Comparison of ENCODE assay signal across 19 cellular contexts in genomic region chr19:51798127-51798526, GRCh38. TPM values are rescaled to one million over a fixed set of nuclear protein-coding genes. Genes with fewer than 3 reads are reported as not detected.
DNase-seq lines count a peak whose midpoint lies in the region; ATAC-seq, FAIRE-seq and TF ChIP-seq lines count a peak whose summit lies in the region.
"Had no signal": no experiment of that assay in that cellular context is flagged by ENCODE, and none has a peak within 500 bp of the region (broad histone marks: within the 10 kb centered on the region; RNA-seq: fewer than 3 reads in every experiment).

No MANE protein-coding gene starts in this region.

- H3K4me3 ChIP-seq in left ventricle myocardium inferior (peak overlapping the region; percentile 5), K562 (no peak overlapping the region), muscle layer of duodenum (ENCODE audit: low read depth in 1 of 2, low read length in 2 of 2) (no peak overlapping the region), tibial nerve (no peak overlapping the region), osteoblast (ENCODE audit: insufficient read depth, low read length) (no peak overlapping the region)
- H3K4me3 ChIP-seq: HAP-1 had no signal

- H3K9ac ChIP-seq in K562 (ENCODE audit: insufficient read depth in 1 of 2, low read depth in 2 of 2, low read length in 2 of 2) = no peak overlapping the region; a peak in 1 of 4 replicates

- TF ChIP-seq CTCF in left ventricle myocardium inferior (IDR thresholded peaks at IDR 0.05; ENCODE audit: borderline replicate concordance) (no peak), K562 (IDR thresholded peaks at IDR 0.05 in 2 of 3, conservative IDR thresholded peaks at IDR 0.05 in 1 of 3; ENCODE audit: insufficient read depth in 2 of 3, low read depth in 1 of 3, low read length in 3 of 3) (no peak), tibial nerve (IDR thresholded peaks at IDR 0.05) (no peak), osteoblast (IDR thresholded peaks at IDR 0.05; ENCODE audit: extremely low read depth, low read depth, low read length) (no peak)

- H3K4me2 ChIP-seq in K562 (ENCODE audit: insufficient read depth, low read length) (peak overlapping the region; percentile 58), osteoblast (ENCODE audit: insufficient read depth, low read length) (no peak overlapping the region)

- H3K9me1 ChIP-seq in K562 (ENCODE audit: control insufficient read depth, insufficient read depth, low read length) = no peaks in the 10 kb centered on the region

- FAIRE-seq in K562 (lab: Jason Lieb, UNC) = no peak
- FAIRE-seq: D721Med, G401.6, GM12891, GM19239 had no signal

- H3K9me3 ChIP-seq in left ventricle myocardium inferior (replicated peaks) (peaks cover under 1% of the 10 kb centered on the region), K562 (replicated peaks; ENCODE audit: control insufficient read depth, insufficient read depth, low read depth, low read length) (peaks cover 9% of the 10 kb centered on the region), muscle layer of duodenum (ENCODE audit: control insufficient read depth in 1 of 2, low read length in 2 of 2) (no peaks in the 10 kb centered on the region), tibial nerve (no peaks in the 10 kb centered on the region), osteoblast (ENCODE audit: low read depth, low read length) (no peaks in the 10 kb centered on the region)
- H3K9me3 ChIP-seq: HAP-1 had no signal

- TF ChIP-seq RAD21 in K562 (CRISPR knock-in tag; conservative IDR thresholded peaks at IDR 0.05 in 1 of 2, IDR thresholded peaks at IDR 0.05 in 1 of 2) = no peak

- no TSS peak for BruUV-seq in K562 (replicated peaks; lab: Mats Ljungman, UMichigan)

- H2AFZ ChIP-seq in K562 (ENCODE audit: low read depth, low read length) = 0 out of 2 replicates have a peak overlapping the region, but pooled peaks have one; percentile 27
- H2AFZ ChIP-seq in osteoblast (ENCODE audit: low read length) = no peak overlapping the region

- TF ChIP-seq POLR2A in K562 (conservative IDR thresholded peaks at IDR 0.05) = no peak
- no peak for TF ChIP-seq POLR2A in tibial nerve (IDR thresholded peaks at IDR 0.05)

- POLR2A ChIA-PET in K562 (lab: Yijun Ruan, JAX) = interaction anchor here (0.6 kb wide), 1 partner anchor 1634 kb away, joined by 4 read pairs; the partner anchor contains the start of gene ZNF761

- no peaks in the 10 kb centered on the region for H4K20me1 ChIP-seq in K562 (replicated peaks; ENCODE audit: control insufficient read depth, insufficient read depth, low read length)
- no peaks in the 10 kb centered on the region for H4K20me1 ChIP-seq in osteoblast (ENCODE audit: insufficient read depth, low read length)

- H3K4me1 ChIP-seq in left ventricle myocardium inferior = peaks cover 47% of the 10 kb centered on the region
- peaks cover 40 to 70% of the 10 kb centered on the region in 2 experiments for H3K4me1 ChIP-seq in K562 (replicated peaks in 1 of 2; ENCODE audit: control insufficient read depth in 2 of 2, insufficient read depth in 2 of 2, low read length in 2 of 2)
- H3K4me1 ChIP-seq in muscle layer of duodenum (ENCODE audit: control insufficient read depth in 1 of 2, insufficient read depth in 2 of 2, low read length in 2 of 2) = peaks cover 0 to 13% of the 10 kb centered on the region in 2 donors
- H3K4me1 ChIP-seq in tibial nerve = peaks cover 0 to 18% (median 4%) of the 10 kb centered on the region in 4 donors
- H3K4me1 ChIP-seq in osteoblast (ENCODE audit: insufficient read depth, low read length) = peaks cover 18% of the 10 kb centered on the region
- H3K4me1 ChIP-seq: HAP-1 had no signal

- H3K27me3 ChIP-seq in left ventricle myocardium inferior (ENCODE audit: low read depth) (no peaks in the 10 kb centered on the region), K562 (ENCODE audit: control insufficient read depth in 2 of 2, insufficient read depth in 2 of 2, low read length in 2 of 2) (no peaks in the 10 kb centered on the region), muscle layer of duodenum (ENCODE audit: low read depth, low read length) (no peaks in the 10 kb centered on the region), tibial nerve (no peaks in the 10 kb centered on the region), osteoblast (ENCODE audit: insufficient read depth, low read length) (no peaks in the 10 kb centered on the region)

- CTCF ChIA-PET in K562 (lab: Yijun Ruan, JAX; ENCODE audit: low intra/inter-chr PET ratio) = no interaction called here

- peaks cover 27% of the 10 kb centered on the region for H3K79me2 ChIP-seq in K562 (ENCODE audit: control insufficient read depth, insufficient read depth, low read length)
- H3K79me2 ChIP-seq in osteoblast (ENCODE audit: insufficient read depth, low read length) = no peaks in the 10 kb centered on the region

- no peak for ATAC-seq in Right ventricle myocardium inferior
- ATAC-seq in K562 = no peak

- intact Hi-C loops in left ventricle myocardium inferior (cut with micrococcal nuclease) = no loop called here
- intact Hi-C loops in Right ventricle myocardium inferior (cut with DNase I) = no loop called here
- intact Hi-C loops in K562 (cut with micrococcal nuclease) = loop anchor here (5.0 kb wide), 1 partner anchor 96 kb away; no protein-coding TSS in a partner anchor

- WGBS in K562 (ENCODE audit: insufficient coverage, low coverage, missing lambda C conversion rate) = 41% methylated on average over 3 of the region's 3 CpGs
- 77 to 85% methylated on average over 3 of the region's 3 CpGs for WGBS in tibial nerve, 2 donors

- H3K36me3 ChIP-seq in left ventricle myocardium inferior = no peaks in the 10 kb centered on the region
- peaks cover 2% of the 10 kb centered on the region; the same call in 1 of the 3 replicates for H3K36me3 ChIP-seq in K562 (ENCODE audit: control insufficient read depth, insufficient read depth, low read length)
- H3K36me3 ChIP-seq in muscle layer of duodenum (ENCODE audit: control insufficient read depth in 1 of 2, insufficient read depth in 2 of 2, low read length in 2 of 2) = no peaks in the 10 kb centered on the region
- no peaks in the 10 kb centered on the region for H3K36me3 ChIP-seq in tibial nerve
- no peaks in the 10 kb centered on the region for H3K36me3 ChIP-seq in osteoblast (ENCODE audit: insufficient read depth, low read length)
- H3K36me3 ChIP-seq: HAP-1 had no signal

- TF ChIP-seq EP300 in K562 (IDR thresholded peaks at IDR 0.05; ENCODE audit: low read length) (no peak), tibial nerve (IDR thresholded peaks at IDR 0.05) (no peak)

- H3K27ac ChIP-seq in left ventricle myocardium inferior (replicated peaks) = peak overlapping the region; percentile 97
- H3K27ac ChIP-seq in K562 (ENCODE audit: extremely low read depth, low read depth, low read length) = peak overlapping the region; percentile 1; the same call in 2 of the 3 replicates
- H3K27ac ChIP-seq in muscle layer of duodenum (ENCODE audit: low read length) = peak overlapping the region; percentile 52
- peak overlapping the region in 3 of 4 donors; percentile 17 to 86 (median 55) for H3K27ac ChIP-seq in tibial nerve
- H3K27ac ChIP-seq in osteoblast (ENCODE audit: low read depth, low read length) = no peak overlapping the region

- in situ Hi-C loops in K562 (cut with MboI) = no loop called here

- DNase-seq in left ventricle myocardium inferior (no peak), Right ventricle myocardium inferior (ENCODE audit: missing footprints) (no peak), K562 (ENCODE audit: extremely low read depth in 1 of 4, low spot score in 3 of 4) (no peak), tibial nerve (ENCODE audit: low spot score in 2 of 2) (no peak), NCI-H524 treated with DMSO at 0.1 percent for 48 hours (lab: John Stamatoyannopoulos, UW) (no peak), osteoblast (ENCODE audit: insufficient read length, low spot score, missing footprints) (no peak), SW 1271 (lab: John Stamatoyannopoulos, UW) (no peak)
- DNase-seq: CD4-positive, alpha-beta T cell; DMS79 treated with DMSO at 0.1 percent for 48 hours; NCI-H1417 treated with DMSO at 0.1 percent for 48 hours; NCI-H2029 treated with DMSO at 0.1 percent for 48 hours; NCI-H510A had no signal

RNA-seq across cellular contexts. Expression of gene FPR3, which starts 3.2 kb away (rescaled TPM):
- 3.6 TPM for total RNA-seq in left ventricle myocardium inferior
- total RNA-seq in Right ventricle myocardium inferior = 7.2 TPM
- total RNA-seq in K562 (2011; cell fraction: chromatin; rRNA removed; ENCODE audit: low replicate concordance) = 0.55 and 0.60 TPM in 2 replicates
- total RNA-seq in K562 (2011; cell fraction: nucleolus; rRNA removed) = 0.33 and 0.39 TPM in 2 replicates
- 0.29 and 0.53 TPM in 2 replicates for total RNA-seq in K562 (2011; cell fraction: nucleoplasm; rRNA removed)
- 0.09 and 0.41 TPM in 2 replicates for total RNA-seq in K562 (2014; rRNA removed)
- 0.22 and 0.35 TPM in 2 replicates for total RNA-seq in K562 (2014; rRNA removed; fragmentation: Illumina TruSeq; extraction: Trizol)
- 0.51 and 0.57 TPM in 2 replicates for total RNA-seq in K562 (2015; rRNA removed; fragmentation: Illumina TruSeq; extraction: Trizol)
- 0.13 and 0.22 TPM in 2 replicates for total RNA-seq in K562 (2021)
- polyA plus RNA-seq in K562 (2011; rRNA removed) = 0.45 and 1.3 TPM in 2 replicates
- polyA plus RNA-seq in K562 (2011; cell fraction: cytosol; rRNA removed) = 0.07 and 1.4 TPM in 2 replicates
- 0.10 and 0.67 TPM in 2 replicates for polyA plus RNA-seq in K562 (2011; cell fraction: nucleus; rRNA removed)
- polyA plus RNA-seq in K562 (2012) = 1.8 and 2.3 TPM in 2 replicates
- polyA plus RNA-seq in K562 (2014; fragmentation: Illumina TruSeq; extraction: Trizol) = 0.22 and 0.39 TPM in 2 replicates
- polyA plus RNA-seq in K562 (2014; fragmentation: Nextera tagmentation; extraction: Ambion mirVana) = under 1 TPM in 1 of 2 experiments, not detected in 1; 0.08 TPM
- 0.24 and 0.25 TPM in 2 replicates for polyA plus RNA-seq in K562 (2014; rRNA removed)
- 0.42 and 1.8 TPM in 2 replicates for polyA minus RNA-seq in K562 (2011; rRNA and poly(A)+ RNA removed)
- 0.64 TPM in 1 of 2 replicates, not detected in the other for polyA minus RNA-seq in K562 (2011; cell fraction: cytosol; rRNA and poly(A)+ RNA removed)
- 0.13 and 0.67 TPM in 2 replicates for polyA minus RNA-seq in K562 (2011; cell fraction: nucleus; rRNA and poly(A)+ RNA removed)
- 10 to 100 TPM in 1 of 4 donors, 1 to 10 TPM in 3; 2.3 to 11.7 (median 5.1) TPM for total RNA-seq in tibial nerve
- total RNA-seq in osteoblast = 0.59 and 1.1 TPM in 2 replicates
- total RNA-seq: CD4-positive, alpha-beta T cell; LHCN-M2 had no signal

RNA-seq across cellular contexts. Expression of gene FPR2, which starts 37.1 kb away (rescaled TPM):
- total RNA-seq in left ventricle myocardium inferior = 0.74 TPM
- 0.95 TPM for total RNA-seq in Right ventricle myocardium inferior
- not detected in 2 replicates for total RNA-seq in K562 (2011; cell fraction: chromatin; rRNA removed; ENCODE audit: low replicate concordance)
- total RNA-seq in K562 (2011; cell fraction: nucleolus; rRNA removed) = not detected in 2 replicates
- not detected in 2 replicates for total RNA-seq in K562 (2011; cell fraction: nucleoplasm; rRNA removed)
- not detected in 2 replicates for total RNA-seq in K562 (2014; rRNA removed)
- total RNA-seq in K562 (2014; rRNA removed; fragmentation: Illumina TruSeq; extraction: Trizol) = not detected in 2 replicates
- total RNA-seq in K562 (2015; rRNA removed; fragmentation: Illumina TruSeq; extraction: Trizol) = not detected in 2 replicates
- not detected in 2 replicates for total RNA-seq in K562 (2021)
- polyA plus RNA-seq in K562 (2011; rRNA removed) = not detected in 2 replicates
- 0.07 TPM in 1 of 2 replicates, not detected in the other for polyA plus RNA-seq in K562 (2011; cell fraction: cytosol; rRNA removed)
- polyA plus RNA-seq in K562 (2011; cell fraction: nucleus; rRNA removed) = not detected in 2 replicates
- polyA plus RNA-seq in K562 (2012) = 0.04 and 0.12 TPM in 2 replicates
- polyA plus RNA-seq in K562 (2014; fragmentation: Illumina TruSeq; extraction: Trizol) = not detected in 2 replicates
- under 1 TPM; 0.03 to 0.07 TPM for polyA plus RNA-seq in K562 (2014; fragmentation: Nextera tagmentation; extraction: Ambion mirVana)
- polyA plus RNA-seq in K562 (2014; rRNA removed) = 0.15 and 0.19 TPM in 2 replicates
- polyA minus RNA-seq in K562 (2011; rRNA and poly(A)+ RNA removed) = not detected in 2 replicates
- not detected in 2 replicates for polyA minus RNA-seq in K562 (2011; cell fraction: cytosol; rRNA and poly(A)+ RNA removed)
- polyA minus RNA-seq in K562 (2011; cell fraction: nucleus; rRNA and poly(A)+ RNA removed) = not detected in 2 replicates
- 1 to 10 TPM in 2 of 4 donors, under 1 TPM in 2; 0.66 to 4.5 (median 1.0) TPM for total RNA-seq in tibial nerve
- 0.29 and 0.36 TPM in 2 replicates for total RNA-seq in osteoblast
- total RNA-seq: CD4-positive, alpha-beta T cell had no signal

RNA-seq across cellular contexts. Expression of gene FPR1, which starts 46.4 kb away (rescaled TPM):
- 4.5 TPM for total RNA-seq in left ventricle myocardium inferior
- total RNA-seq in Right ventricle myocardium inferior = 5.3 TPM
- total RNA-seq in K562 (2011; cell fraction: chromatin; rRNA removed; ENCODE audit: low replicate concordance) = not detected in 2 replicates
- total RNA-seq in K562 (2011; cell fraction: nucleolus; rRNA removed) = not detected in 2 replicates
- total RNA-seq in K562 (2011; cell fraction: nucleoplasm; rRNA removed) = not detected in 2 replicates
- not detected in 2 replicates for total RNA-seq in K562 (2014; rRNA removed)
- total RNA-seq in K562 (2014; rRNA removed; fragmentation: Illumina TruSeq; extraction: Trizol) = not detected in 2 replicates
- 0.25 TPM in 1 of 2 replicates, not detected in the other for total RNA-seq in K562 (2015; rRNA removed; fragmentation: Illumina TruSeq; extraction: Trizol)
- 0.18 TPM in 1 of 2 replicates, not detected in the other for total RNA-seq in K562 (2021)
- polyA plus RNA-seq in K562 (2011; rRNA removed) = 0.04 TPM in 1 of 2 replicates, not detected in the other
- 0.07 and 0.12 TPM in 2 replicates for polyA plus RNA-seq in K562 (2011; cell fraction: cytosol; rRNA removed)
- polyA plus RNA-seq in K562 (2011; cell fraction: nucleus; rRNA removed) = not detected in 2 replicates
- polyA plus RNA-seq in K562 (2012) = 0.07 and 0.19 TPM in 2 replicates
- 0.06 and 0.12 TPM in 2 replicates for polyA plus RNA-seq in K562 (2014; fragmentation: Illumina TruSeq; extraction: Trizol)
- polyA plus RNA-seq in K562 (2014; fragmentation: Nextera tagmentation; extraction: Ambion mirVana) = under 1 TPM; 0.10 to 0.14 TPM
- 1.7 TPM in 1 of 2 replicates, not detected in the other for polyA plus RNA-seq in K562 (2014; rRNA removed)
- 0.14 and 0.15 TPM in 2 replicates for polyA minus RNA-seq in K562 (2011; rRNA and poly(A)+ RNA removed)
- polyA minus RNA-seq in K562 (2011; cell fraction: cytosol; rRNA and poly(A)+ RNA removed) = not detected in 2 replicates
- not detected in 2 replicates for polyA minus RNA-seq in K562 (2011; cell fraction: nucleus; rRNA and poly(A)+ RNA removed)
- 10 to 100 TPM in 1 of 4 donors, 1 to 10 TPM in 3; 1.7 to 36.9 (median 6.4) TPM for total RNA-seq in tibial nerve
- total RNA-seq in osteoblast = 4.4 and 5.1 TPM in 2 replicates
